ENCODE assay signal across 8 cellular contexts in genomic region chr1:39205781-39206464, GRCh38. TPM values are rescaled to one million over a fixed set of nuclear protein-coding genes. Genes with fewer than 3 reads are reported as not detected.
DNase-seq lines count a peak whose midpoint lies in the region; ATAC-seq and TF ChIP-seq lines count a peak whose summit lies in the region.

No MANE protein-coding gene starts in this region.

- no peak for ATAC-seq in left lung
- no peak for ATAC-seq in GM21825 (IDR thresholded peaks at IDR 0.05; ENCODE audit: unreplicated experiment)
- ATAC-seq in GM21528 (IDR thresholded peaks at IDR 0.05; ENCODE audit: low FRiP score, unreplicated experiment), result no peak

- no peaks in the 10 kb centered on the region for H3F3A ChIP-seq in Loucy (ENCODE audit: low read depth)

- H3K27me3 ChIP-seq in Loucy (ENCODE audit: insufficient read depth, low read length, poor library complexity, severe bottlenecking), result no peaks in the 10 kb centered on the region
- no peaks in the 10 kb centered on the region for H3K27me3 ChIP-seq in ascending aorta
- H3K27me3 ChIP-seq in left lung, result no peaks in the 10 kb centered on the region
- no peaks in the 10 kb centered on the region for H3K27me3 ChIP-seq in subcutaneous abdominal adipose tissue (ENCODE audit: control insufficient read depth in 5 of 5, insufficient read depth in 4 of 5, low read length in 5 of 5)

- no peaks in the 10 kb centered on the region for H3K9me2 ChIP-seq in Loucy (replicated peaks; ENCODE audit: low read depth, low read length)

- H3K4me1 ChIP-seq in Loucy (ENCODE audit: insufficient read depth, low read length, poor library complexity, severe bottlenecking), result peaks cover 40% of the 10 kb centered on the region
- peaks cover 0 to 23% of the 10 kb centered on the region in 2 donors for H3K4me1 ChIP-seq in ascending aorta
- peaks cover 12 to 64% of the 10 kb centered on the region in 2 donors for H3K4me1 ChIP-seq in left lung
- H3K4me1 ChIP-seq in subcutaneous abdominal adipose tissue (ENCODE audit: control insufficient read depth in 5 of 5, insufficient read depth in 5 of 5, low read length in 5 of 5), result peaks cover 5 to 26% (median 20%) of the 10 kb centered on the region in 5 donors

- H3K9me3 ChIP-seq in Loucy (ENCODE audit: insufficient read depth, low read depth, low read length) (no peaks in the 10 kb centered on the region; the same call in 1 of the 2 replicates), ascending aorta (no peaks in the 10 kb centered on the region), left lung (no peaks in the 10 kb centered on the region), subcutaneous abdominal adipose tissue (ENCODE audit: control insufficient read depth in 5 of 5, low read length in 5 of 5) (no peaks in the 10 kb centered on the region)

- TF ChIP-seq CTCF in Loucy (conservative IDR thresholded peaks at IDR 0.05; ENCODE audit: low read length) (no peak), ascending aorta (IDR thresholded peaks at IDR 0.05) (no peak), left lung (IDR thresholded peaks at IDR 0.05) (no peak)

- no peaks in the 10 kb centered on the region for H3K36me3 ChIP-seq in Loucy (ENCODE audit: insufficient read depth, low read length)
- no peaks in the 10 kb centered on the region for H3K36me3 ChIP-seq in ascending aorta
- H3K36me3 ChIP-seq in left lung, result no peaks in the 10 kb centered on the region
- no peaks in the 10 kb centered on the region for H3K36me3 ChIP-seq in subcutaneous abdominal adipose tissue (ENCODE audit: control insufficient read depth in 5 of 5, insufficient read depth in 5 of 5, low read length in 5 of 5)

- peak overlapping the region; percentile 75 for H3K4me2 ChIP-seq in Loucy (ENCODE audit: low read depth, low read length, poor library complexity, severe bottlenecking)

- peak overlapping the region; percentile 91 for H3K9ac ChIP-seq in Loucy (ENCODE audit: low read depth, low read length, poor library complexity, severe bottlenecking)
- H3K9ac ChIP-seq in subcutaneous abdominal adipose tissue (ENCODE audit: low read length in 5 of 5), result peak overlapping the region in 4 of 5 donors; percentile 33 to 78 (median 56)

- H2AFZ ChIP-seq in Loucy (ENCODE audit: low read length), result no peak overlapping the region

- H4K20me1 ChIP-seq in Loucy (ENCODE audit: insufficient read depth, low read length, poor library complexity, severe bottlenecking), result no peaks in the 10 kb centered on the region

- no peak for DNase-seq in ascending aorta (ENCODE audit: low spot score in 2 of 2)
- DNase-seq in left lung, result no peak
- no peak for DNase-seq in mesenteric fat pad (ENCODE audit: low spot score)
- DNase-seq in hepatic stellate cell (ENCODE audit: low spot score), result no peak

- H3K27ac ChIP-seq in ascending aorta, result peak overlapping the region; percentile 82 to 93
- H3K27ac ChIP-seq in left lung, result peak overlapping the region; percentile 92 to 95
- H3K27ac ChIP-seq in subcutaneous abdominal adipose tissue (ENCODE audit: low read depth, low read length), result peak overlapping the region; percentile 82

- H3K79me2 ChIP-seq in Loucy (ENCODE audit: insufficient read depth, low read length), result peaks cover 98% of the 10 kb centered on the region

- intact Hi-C loops in ascending aorta (cut with DNase I), result loop anchor here (2.0 kb wide), 2 partner anchors 15 to 49 kb away; no protein-coding TSS in a partner anchor
- intact Hi-C loops in left lung (cut with DNase I), result loop anchor here in 1 of 2 donors (10.0 kb wide), 1 partner anchor 49 kb away; no protein-coding TSS in a partner anchor

- peak overlapping the region; percentile 81 for H3K4me3 ChIP-seq in Loucy (ENCODE audit: low read length, poor library complexity, severe bottlenecking)
- peak overlapping the region; percentile 40 to 69 for H3K4me3 ChIP-seq in ascending aorta
- peak overlapping the region; percentile 18 to 37 for H3K4me3 ChIP-seq in left lung
- H3K4me3 ChIP-seq in subcutaneous abdominal adipose tissue (ENCODE audit: low read depth in 1 of 5, low read length in 5 of 5), result peak overlapping the region in 4 of 5 donors; percentile 28 to 61 (median 46)

RNA-seq across cellular contexts. Expression of gene MACF1, which starts 1.4 kb away (rescaled TPM):
- total RNA-seq in ascending aorta (279 TPM), left lung (100 to 1,000 TPM; 358 to 385 TPM), mesenteric fat pad (386 TPM)

Comparison
In these comparisons a context has a peak if more than half of its experiments do, and no peak if none do; other contexts are left out.
1. H3K4me3 ChIP-seq: peak in every context shown above with its lines; median percentile 81 in Loucy; 54 in ascending aorta; 46 in subcutaneous abdominal adipose tissue; 28 in left lung.